ENCODE assay signal across 9 cellular contexts in the genomic region with DNA sequence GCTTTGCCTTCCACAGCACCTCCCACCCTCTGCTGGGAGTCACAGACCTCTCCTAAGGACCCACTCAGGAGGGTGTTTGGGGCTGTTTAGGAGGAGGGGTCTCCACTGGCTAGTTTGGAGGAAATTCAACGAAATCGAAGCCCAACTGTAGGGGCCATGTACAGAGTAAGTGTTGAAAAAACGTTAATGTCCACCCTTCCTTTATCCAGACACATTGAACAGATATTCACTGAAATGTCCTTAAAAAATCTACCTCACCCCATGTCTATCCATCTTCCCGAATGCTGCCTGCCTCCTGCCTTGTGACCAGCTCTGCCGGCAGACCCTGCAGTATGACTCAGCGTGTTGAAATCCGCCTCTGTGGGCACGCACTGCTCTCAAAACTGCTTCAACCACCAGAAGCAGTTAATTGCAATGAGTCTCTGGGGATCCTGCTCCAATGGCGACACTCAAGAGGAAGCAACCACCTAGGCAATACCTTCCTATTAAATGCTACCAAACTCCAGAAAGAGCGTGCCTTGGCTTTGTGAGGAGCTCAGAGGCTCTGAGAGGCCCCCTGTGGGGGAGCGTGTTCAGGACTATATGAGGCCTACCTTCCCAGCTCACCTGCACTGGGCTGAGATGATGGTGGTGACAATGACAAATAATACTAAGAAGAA.
A peak's percentile ranks its signal among the peaks of the same experiment; 100 is the strongest.
DNase-seq lines count a peak whose midpoint lies in the region; ATAC-seq and TF ChIP-seq lines count a peak whose summit lies in the region.
"Had no signal": no experiment of that assay in that cellular context is flagged by ENCODE, and none has a peak within 500 bp of the region (broad histone marks: within the 10 kb centered on the region; RNA-seq: fewer than 3 reads in every experiment).

No MANE protein-coding gene starts in this region.

- CTCF ChIA-PET in RWPE1 (lab: Yijun Ruan, JAX) = no interaction called here

- H3K9me3 Mint-ChIP-seq in activated T-helper 17 cell treated with anti-CD3 and anti-CD28 coated beads, Interleukin-2, amount 50 U/mL, for 72 hours = no peaks in the 10 kb centered on the region
- H3K9me3 Mint-ChIP-seq in endothelial cell (ENCODE audit: unreplicated experiment) = no peaks in the 10 kb centered on the region

- H3K9me3 ChIP-seq in esophagus muscularis mucosa = no peaks in the 10 kb centered on the region
- H3K9me3 ChIP-seq in muscle layer of duodenum (ENCODE audit: control insufficient read depth in 1 of 2, low read length in 2 of 2) = no peaks in the 10 kb centered on the region

- H3K36me3 ChIP-seq in esophagus muscularis mucosa (no peaks in the 10 kb centered on the region), muscle layer of duodenum (ENCODE audit: control insufficient read depth in 1 of 2, insufficient read depth in 2 of 2, low read length in 2 of 2) (no peaks in the 10 kb centered on the region)

- TF ChIP-seq CTCF in AG09309 (IDR thresholded peaks at IDR 0.05; ENCODE audit: control insufficient read depth, insufficient read depth, low read depth, low read length, missing control alignments) (no peak), RWPE1 (conservative IDR thresholded peaks at IDR 0.05; ENCODE audit: low read depth) (no peak), esophagus muscularis mucosa (IDR thresholded peaks at IDR 0.05) (no peak), endothelial cell (IDR thresholded peaks at IDR 0.05; ENCODE audit: unreplicated experiment) (no peak)

- H3K36me3 Mint-ChIP-seq in activated T-helper 17 cell treated with anti-CD3 and anti-CD28 coated beads, Interleukin-2, amount 50 U/mL, for 72 hours (ENCODE audit: low read depth) = no peaks in the 10 kb centered on the region
- no peaks in the 10 kb centered on the region for H3K36me3 Mint-ChIP-seq in endothelial cell (ENCODE audit: low read depth, unreplicated experiment)
- H3K36me3 Mint-ChIP-seq: activated naive CD8-positive, alpha-beta T cell had no signal

- WGBS in esophagus muscularis mucosa = 45% methylated on average over 11 of the region's 11 CpGs

- no peak for ATAC-seq in activated T-helper 17 cell treated with anti-CD3 and anti-CD28 coated beads, Interleukin-2, amount 50 U/mL, for 72 hours (replicated peaks)

- DNase-seq in AG09309 (ENCODE audit: low read depth) (peak; percentile 91), HPDE6-E6E7 (ENCODE audit: extremely low spot score) (peak; percentile 58), RWPE1 (ENCODE audit: low spot score) (peak; percentile 41), esophagus muscularis mucosa (ENCODE audit: extremely low spot score) (no peak), endothelial cell (ENCODE audit: low spot score) (no peak)
- no peak for DNase-seq in stimulated activated naive CD4-positive, alpha-beta T cell treated with Interleukin-2 at 50 U/mL for 16 hours (lab: John Stamatoyannopoulos, UW)

- intact Hi-C loops in esophagus muscularis mucosa (cut with DNase I) = loop anchor here (5.0 kb wide), 2 partner anchors 56 to 64 kb away; no protein-coding TSS in a partner anchor

- no peak overlapping the region for H3K4me3 Mint-ChIP-seq in activated T-helper 17 cell treated with anti-CD3 and anti-CD28 coated beads, Interleukin-2, amount 50 U/mL, for 72 hours
- no peak overlapping the region for H3K4me3 Mint-ChIP-seq in endothelial cell (ENCODE audit: unreplicated experiment)
- H3K4me3 Mint-ChIP-seq: activated naive CD8-positive, alpha-beta T cell had no signal

- H3K4me1 Mint-ChIP-seq in activated T-helper 17 cell treated with anti-CD3 and anti-CD28 coated beads, Interleukin-2, amount 50 U/mL, for 72 hours = peaks cover 4% of the 10 kb centered on the region
- peaks cover 16% of the 10 kb centered on the region for H3K4me1 Mint-ChIP-seq in endothelial cell (ENCODE audit: unreplicated experiment)

- H3K4me1 ChIP-seq in esophagus muscularis mucosa (peaks cover 24 to 88% (median 76%) of the 10 kb centered on the region in 4 donors), muscle layer of duodenum (ENCODE audit: control insufficient read depth in 1 of 2, insufficient read depth in 2 of 2, low read length in 2 of 2) (peaks cover 16 to 56% of the 10 kb centered on the region in 2 donors)

- H3K27ac ChIP-seq in RWPE1 = peak overlapping the region; percentile 24
- H3K27ac ChIP-seq in esophagus muscularis mucosa (replicated peaks in 1 of 4) = peak overlapping the region; percentile 88 to 91 (median 90)
- peak overlapping the region; percentile 86 for H3K27ac ChIP-seq in muscle layer of duodenum (ENCODE audit: low read length)

- TF ChIP-seq EP300 in esophagus muscularis mucosa (IDR thresholded peaks at IDR 0.05) = no peak

- H3K27me3 ChIP-seq in esophagus muscularis mucosa = no peaks in the 10 kb centered on the region
- no peaks in the 10 kb centered on the region for H3K27me3 ChIP-seq in muscle layer of duodenum (ENCODE audit: low read depth, low read length)

- no peak overlapping the region for H3K27ac Mint-ChIP-seq in activated T-helper 17 cell treated with anti-CD3 and anti-CD28 coated beads, Interleukin-2, amount 50 U/mL, for 72 hours
- H3K27ac Mint-ChIP-seq in endothelial cell (ENCODE audit: unreplicated experiment) = no peak overlapping the region
- H3K27ac Mint-ChIP-seq: activated naive CD8-positive, alpha-beta T cell had no signal

- no peaks in the 10 kb centered on the region for H3K27me3 Mint-ChIP-seq in activated T-helper 17 cell treated with anti-CD3 and anti-CD28 coated beads, Interleukin-2, amount 50 U/mL, for 72 hours
- H3K27me3 Mint-ChIP-seq in endothelial cell (ENCODE audit: unreplicated experiment) = peaks cover 2% of the 10 kb centered on the region
- H3K27me3 Mint-ChIP-seq: activated naive CD8-positive, alpha-beta T cell had no signal

- H3K4me3 ChIP-seq in AG09309 (ENCODE audit: control insufficient read depth, low read depth, low read length) (no peak overlapping the region), esophagus muscularis mucosa (peak overlapping the region in 3 of 4 donors; percentile 15 to 19 (median 15)), muscle layer of duodenum (ENCODE audit: low read depth in 1 of 2, low read length in 2 of 2) (peak overlapping the region in 1 of 2 donors; percentile 15)

- TF ChIP-seq POLR2A in esophagus muscularis mucosa (IDR thresholded peaks at IDR 0.05; ENCODE audit: low read depth) = no peak

- POLR2A ChIA-PET in RWPE1 (lab: Yijun Ruan, JAX; ENCODE audit: low non-redundant PET) = no interaction called here

Comparison
In these comparisons a context has a peak if more than half of its experiments do, and no peak if none do; other contexts are left out.
1. DNase-seq: peak in AG09309 (single experiment), HPDE6-E6E7 (single experiment) and RWPE1 (single experiment); none in esophagus muscularis mucosa (single experiment), stimulated activated naive CD4-positive, alpha-beta T cell treated with Interleukin-2 at 50 U/mL for 16 hours (single experiment) and endothelial cell (single experiment).
2. H3K27ac ChIP-seq: peak in every context shown above with its lines; median percentile 90 in esophagus muscularis mucosa; 86 in muscle layer of duodenum; 24 in RWPE1.